In genomic region chr17:54891176-54891821, GRCh38 we compare ENCODE assay signal across 8 cellular contexts. TPM values are rescaled to one million over a fixed set of nuclear protein-coding genes. Genes with fewer than 3 reads are reported as not detected.
DNase-seq lines count a peak whose midpoint lies in the region; ATAC-seq and TF ChIP-seq lines count a peak whose summit lies in the region.

No MANE protein-coding gene starts in this region.

- no TSS peak for BruUV-seq in Calu3 (replicated peaks; lab: Mats Ljungman, UMichigan)

- H3K4me3 Mint-ChIP-seq in Calu3 (ENCODE audit: low read depth, unreplicated experiment), result no peak overlapping the region

- no peaks in the 10 kb centered on the region for H3K27me3 Mint-ChIP-seq in Calu3 (ENCODE audit: unreplicated experiment)

- peaks cover 7% of the 10 kb centered on the region for H3K4me1 Mint-ChIP-seq in Calu3 (ENCODE audit: low read depth, unreplicated experiment)

- no peaks in the 10 kb centered on the region for H3K36me3 Mint-ChIP-seq in Calu3 (ENCODE audit: insufficient read depth, unreplicated experiment)

- no peaks in the 10 kb centered on the region for H3K36me3 ChIP-seq in brain microvascular endothelial cell (replicated peaks)

- no peak overlapping the region for H3K4me3 ChIP-seq in brain microvascular endothelial cell (ENCODE audit: low read depth, low read length)

- TF ChIP-seq CTCF in Calu3 (IDR thresholded peaks at IDR 0.05; ENCODE audit: unreplicated experiment) (peak; percentile 22), brain microvascular endothelial cell (IDR thresholded peaks at IDR 0.05; ENCODE audit: low read depth, low read length, missing control alignments) (peak; percentile 51)

- no peak overlapping the region for H3K27ac Mint-ChIP-seq in Calu3 (ENCODE audit: unreplicated experiment)

- peak; percentile 54 for ATAC-seq in HG02642 (IDR thresholded peaks at IDR 0.05; ENCODE audit: poor library complexity, unreplicated experiment)
- no peak for ATAC-seq in HG03196 (IDR thresholded peaks at IDR 0.05; ENCODE audit: unreplicated experiment)
- no peak for ATAC-seq in GM18870 (IDR thresholded peaks at IDR 0.05; ENCODE audit: unreplicated experiment)

- in situ Hi-C loops in brain microvascular endothelial cell (cut with HindIII; ENCODE audit: low pct_ligation_motif_present, low sequenced_read_pairs), result no loop called here

- H3K9me3 Mint-ChIP-seq in Calu3 (ENCODE audit: low read depth, unreplicated experiment), result no peaks in the 10 kb centered on the region

- CTCF ChIA-PET in Calu3 (lab: Charles Lee), result interaction anchor here (1.1 kb wide), 1 partner anchor 9 kb away, joined by 6 read pairs; the partner anchor contains the start of gene TOM1L1

- no peaks in the 10 kb centered on the region for H3K27me3 ChIP-seq in brain microvascular endothelial cell (replicated peaks)

- intact Hi-C loops in Calu3 (cut with micrococcal nuclease; ENCODE audit: unreplicated experiment), result loop anchor here (2.0 to 10.0 kb wide), 2 partner anchors 716 to 1858 kb away; no protein-coding TSS in a partner anchor

- DNase-seq in Calu3 (peak; percentile 28), NCI-H510A (lab: John Stamatoyannopoulos, UW) (peak; percentile 19), brain microvascular endothelial cell (peak; percentile 66), left kidney (ENCODE audit: low read depth, low spot score) (peak; percentile 89), T-helper 1 cell (no peak)

- no peak overlapping the region for H3K27ac ChIP-seq in brain microvascular endothelial cell

RNA-seq across cellular contexts. Expression of gene TOM1L1, which starts 9.4 kb away (rescaled TPM):
- total RNA-seq in Calu3 (2022), result 37.2 and 46.8 TPM in 2 replicates

Comparison
In these comparisons a context has a peak if more than half of its experiments do, and no peak if none do; other contexts are left out.
1. DNase-seq: peak in Calu3 (single experiment), NCI-H510A (single experiment), brain microvascular endothelial cell (single experiment) and left kidney (single experiment); none in T-helper 1 cell (0 of 5).